Comparison of ENCODE assay signal across 24 cellular contexts in the genomic region with DNA sequence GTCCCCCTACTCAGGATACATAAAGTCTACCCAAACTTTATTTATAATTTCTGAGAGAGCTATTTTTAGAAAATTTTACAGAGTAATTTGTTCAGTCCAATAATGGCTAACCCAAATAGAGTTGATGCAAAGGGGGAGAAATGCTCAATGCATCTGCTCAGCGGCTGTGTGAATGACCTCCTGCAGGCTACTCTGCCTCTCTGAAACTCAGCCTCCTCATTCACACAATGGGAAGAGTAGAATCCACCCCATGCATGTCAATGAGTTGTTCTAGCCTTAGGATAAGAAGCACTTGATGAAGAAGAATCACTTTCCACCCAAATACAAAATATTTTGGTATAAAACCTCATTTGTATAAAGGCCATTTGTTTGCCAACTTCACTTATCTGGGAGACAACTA.
"Had no signal": no experiment of that assay in that cellular context is flagged by ENCODE, and none has a peak within 500 bp of the region (broad histone marks: within the 10 kb centered on the region; RNA-seq: fewer than 3 reads in every experiment).

No MANE protein-coding gene starts in this region.

- H3K4me3 Mint-ChIP-seq: dendritic cell treated with granulocyte-macrophage colony-stimulating factor and Interleukin-4, amounts not matched to agents 40 ng/mL and 50 ng/mL, for 4 days; effector memory CD8-positive, alpha-beta T cell; endodermal cell had no signal

- ATAC-seq: effector memory CD8-positive, alpha-beta T cell; esophagus mucosa; foreskin keratinocyte; gastrocnemius medialis; gastroesophageal sphincter; heart left ventricle; heart right ventricle had no signal

- H3K27me3 ChIP-seq: colonic mucosa, dorsolateral prefrontal cortex, esophagus muscularis mucosa, esophagus squamous epithelium, foreskin keratinocyte, gastrocnemius medialis, gastroesophageal sphincter, heart left ventricle, heart right ventricle had no signal

- H3K4me3 ChIP-seq: colonic mucosa, coronary artery, dorsolateral prefrontal cortex, esophagus muscularis mucosa, esophagus squamous epithelium, gastrocnemius medialis, gastroesophageal sphincter, heart left ventricle, heart right ventricle had no signal

- H3K9me3 ChIP-seq: colonic mucosa, esophagus muscularis mucosa, esophagus squamous epithelium, gastrocnemius medialis, gastroesophageal sphincter had no signal

- H3K27me3 Mint-ChIP-seq: dendritic cell treated with granulocyte-macrophage colony-stimulating factor and Interleukin-4, amounts not matched to agents 40 ng/mL and 50 ng/mL, for 4 days; effector memory CD8-positive, alpha-beta T cell had no signal

- H3K27ac Mint-ChIP-seq: dendritic cell treated with granulocyte-macrophage colony-stimulating factor and Interleukin-4, amounts not matched to agents 40 ng/mL and 50 ng/mL, for 4 days; effector memory CD8-positive, alpha-beta T cell; endodermal cell had no signal

- H3K36me3 ChIP-seq: colonic mucosa, esophagus muscularis mucosa, esophagus squamous epithelium, gastrocnemius medialis, gastroesophageal sphincter, heart left ventricle, heart right ventricle had no signal

- DNase-seq: colonic mucosa; cortex of kidney; dermis blood vessel endothelial cell; dorsolateral prefrontal cortex; effector CD4-positive, alpha-beta T cell; effector CD8-positive, alpha-beta T cell; effector memory CD4-positive, alpha-beta T cell; effector memory CD8-positive, alpha-beta T cell; endodermal cell; erythroblast; esophagus squamous epithelium; foreskin fibroblast; foreskin keratinocyte; foreskin melanocyte; gastrocnemius medialis; glutamatergic neuron; heart left ventricle; heart right ventricle had no signal

- H3K4me1 Mint-ChIP-seq: endodermal cell had no signal

- H3K4me1 ChIP-seq: colonic mucosa, esophagus muscularis mucosa, esophagus squamous epithelium, foreskin keratinocyte, gastrocnemius medialis, gastroesophageal sphincter, heart left ventricle, heart right ventricle had no signal

- H3K9me3 Mint-ChIP-seq: dendritic cell treated with granulocyte-macrophage colony-stimulating factor and Interleukin-4, amounts not matched to agents 40 ng/mL and 50 ng/mL, for 4 days had no signal

- H3K27ac ChIP-seq: colonic mucosa, coronary artery, epithelial cell of prostate, esophagus muscularis mucosa, esophagus squamous epithelium, foreskin keratinocyte, gastrocnemius medialis, gastroesophageal sphincter, heart left ventricle, heart right ventricle had no signal
